1 cellular context compared by ENCODE assay signal in genomic region chr1:40931601-40932000, GRCh38.
TF ChIP-seq lines count a peak whose summit lies in the region.

No MANE protein-coding gene starts in this region.

TF ChIP-seq in WTC11, 78 proteins besides CTCF, POLR2A, EP300 and RAD21 (continued from another document):
- TF ChIP-seq, protein P1, sequence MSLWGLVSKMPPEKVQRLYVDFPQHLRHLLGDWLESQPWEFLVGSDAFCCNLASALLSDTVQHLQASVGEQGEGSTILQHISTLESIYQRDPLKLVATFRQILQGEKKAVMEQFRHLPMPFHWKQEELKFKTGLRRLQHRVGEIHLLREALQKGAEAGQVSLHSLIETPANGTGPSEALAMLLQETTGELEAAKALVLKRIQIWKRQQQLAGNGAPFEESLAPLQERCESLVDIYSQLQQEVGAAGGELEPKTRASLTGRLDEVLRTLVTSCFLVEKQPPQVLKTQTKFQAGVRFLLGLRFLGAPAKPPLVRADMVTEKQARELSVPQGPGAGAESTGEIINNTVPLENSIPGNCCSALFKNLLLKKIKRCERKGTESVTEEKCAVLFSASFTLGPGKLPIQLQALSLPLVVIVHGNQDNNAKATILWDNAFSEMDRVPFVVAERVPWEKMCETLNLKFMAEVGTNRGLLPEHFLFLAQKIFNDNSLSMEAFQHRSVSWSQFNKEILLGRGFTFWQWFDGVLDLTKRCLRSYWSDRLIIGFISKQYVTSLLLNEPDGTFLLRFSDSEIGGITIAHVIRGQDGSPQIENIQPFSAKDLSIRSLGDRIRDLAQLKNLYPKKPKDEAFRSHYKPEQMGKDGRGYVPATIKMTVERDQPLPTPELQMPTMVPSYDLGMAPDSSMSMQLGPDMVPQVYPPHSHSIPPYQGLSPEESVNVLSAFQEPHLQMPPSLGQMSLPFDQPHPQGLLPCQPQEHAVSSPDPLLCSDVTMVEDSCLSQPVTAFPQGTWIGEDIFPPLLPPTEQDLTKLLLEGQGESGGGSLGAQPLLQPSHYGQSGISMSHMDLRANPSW (CRISPR knock-in tag; conservative IDR thresholded peaks at IDR 0.05; ENCODE audit: low read depth) = no peak
- TF ChIP-seq E2F1 (CRISPR knock-in tag; IDR thresholded peaks at IDR 0.05) = no peak
- TF ChIP-seq ZNF423 (CRISPR knock-in tag; IDR thresholded peaks at IDR 0.05) = no peak
